ENCODE assay signal across 15 cellular contexts in the genomic region with DNA sequence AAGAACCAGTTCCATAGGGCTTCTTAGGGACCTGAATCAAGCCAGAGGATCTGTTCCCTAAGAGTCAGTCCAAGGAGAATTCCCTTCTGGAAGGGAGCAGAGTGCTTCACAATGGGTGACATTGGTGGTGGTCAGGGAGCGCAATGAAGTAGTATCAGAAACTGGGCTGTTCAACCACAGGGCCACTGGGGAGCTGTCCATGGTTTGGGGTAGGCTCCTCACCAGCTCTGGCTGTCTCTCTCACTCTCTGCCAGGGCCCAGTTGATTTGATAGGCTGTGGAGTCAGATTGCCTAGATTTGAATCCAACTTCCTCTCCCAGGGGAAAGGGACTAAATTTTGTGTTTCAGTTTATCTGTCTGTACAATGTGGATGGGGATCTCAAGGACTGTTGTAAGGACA. TPM values are rescaled to one million over a fixed set of nuclear protein-coding genes. Genes with fewer than 3 reads are reported as not detected.
DNase-seq lines count a peak whose midpoint lies in the region; FAIRE-seq and TF ChIP-seq lines count a peak whose summit lies in the region.
"Had no signal": no experiment of that assay in that cellular context is flagged by ENCODE, and none has a peak within 500 bp of the region (broad histone marks: within the 10 kb centered on the region; RNA-seq: fewer than 3 reads in every experiment).

No MANE protein-coding gene starts in this region.

- no peak overlapping the region for H4K8ac ChIP-seq in mesendoderm (ENCODE audit: low read depth, low read length)

- H3K56ac ChIP-seq in mesendoderm (ENCODE audit: low read length), result no peak overlapping the region

- no peak for TF ChIP-seq POLR2A in NB4 (IDR thresholded peaks at IDR 0.05; ENCODE audit: extremely low read depth, insufficient read length)

- no peak overlapping the region for H3K27ac ChIP-seq in mesendoderm (ENCODE audit: low read depth, low read length)
- H3K27ac ChIP-seq: KMS-11, thoracic aorta had no signal

- no peak overlapping the region for H2BK120ac ChIP-seq in mesendoderm (ENCODE audit: low read depth, low read length)

- TF ChIP-seq CTCF in NB4 (IDR thresholded peaks at IDR 0.05; ENCODE audit: low read depth, low read length) (no peak), bronchial epithelial cell (IDR thresholded peaks at IDR 0.05; ENCODE audit: insufficient read depth, low read length, severe bottlenecking) (no peak)

- H3K4me1 ChIP-seq in mesendoderm (ENCODE audit: control insufficient read depth, low read depth, low read length), result peaks cover 5% of the 10 kb centered on the region

- FAIRE-seq in bronchial epithelial cell (lab: Jason Lieb, UNC), result peak; percentile 43
- FAIRE-seq: GM18507, kidney had no signal

- no peaks in the 10 kb centered on the region for H3K79me1 ChIP-seq in mesendoderm (ENCODE audit: low read length)

- H3K27me3 ChIP-seq in bronchial epithelial cell (ENCODE audit: control insufficient read depth, insufficient read depth, low read length) (no peaks in the 10 kb centered on the region), mesendoderm (ENCODE audit: insufficient read depth, low read length, poor library complexity) (no peaks in the 10 kb centered on the region)

- no peak overlapping the region for H3K23ac ChIP-seq in mesendoderm (ENCODE audit: low read length)

- H3K18ac ChIP-seq in mesendoderm (ENCODE audit: low read length), result no peak overlapping the region

- no peak overlapping the region for H2BK15ac ChIP-seq in mesendoderm (replicated peaks; ENCODE audit: low read depth)

- no peak overlapping the region for H3K9ac ChIP-seq in mesendoderm (ENCODE audit: low read length)
- H3K9ac ChIP-seq: KMS-11 had no signal

- H2AK5ac ChIP-seq in mesendoderm (ENCODE audit: low read length), result no peak overlapping the region

- H4K5ac ChIP-seq in mesendoderm (ENCODE audit: low read length), result no peak overlapping the region

- H3K36me3 ChIP-seq in bronchial epithelial cell (ENCODE audit: control insufficient read depth, insufficient read depth, low read length) (no peaks in the 10 kb centered on the region), mesendoderm (ENCODE audit: control insufficient read depth, insufficient read depth, low read length) (no peaks in the 10 kb centered on the region)
- H3K36me3 ChIP-seq: thoracic aorta had no signal

- DNase-seq in ELR (ENCODE audit: low read depth), result peak; percentile 16
- DNase-seq in NB4 (ENCODE audit: low read depth), result peak; percentile 48
- DNase-seq in bronchial epithelial cell (ENCODE audit: low read depth), result no peak
- DNase-seq in mesendoderm, result peak; percentile 58
- no peak for DNase-seq in NCI-H446 (lab: John Stamatoyannopoulos, UW)
- DNase-seq in T-helper 1 cell, result no peak
- DNase-seq in cerebellum (ENCODE audit: low spot score), result no peak
- no peak for DNase-seq in occipital lobe (lab: John Stamatoyannopoulos, UW)
- DNase-seq: activated CD8-positive, alpha-beta memory T cell treated with anti-CD3 and anti-CD28 coated beads, Interleukin-2, amount 50 U/mL, for 4 hours; kidney; NCI-H446 treated with DMSO at 0.1 percent for 48 hours; stimulated activated CD4-positive, alpha-beta T cell treated with anti-CD3 and anti-CD28 coated beads, Interleukin-4, amount 100 ng/mL, for 24 hours had no signal

- no peak overlapping the region for H3K4me2 ChIP-seq in mesendoderm (ENCODE audit: low read length)
- H3K4me2 ChIP-seq: KMS-11 had no signal

- no peaks in the 10 kb centered on the region for H3K79me2 ChIP-seq in mesendoderm (ENCODE audit: control insufficient read depth, insufficient read depth, low read length)

- WGBS in mesendoderm (ENCODE audit: extremely low coverage, insufficient coverage, low lambda C conversion rate), result no CpG with 5 or more reads among the region's 1 CpG

- no peak overlapping the region for H2BK5ac ChIP-seq in mesendoderm (ENCODE audit: low read length)

- H3K4me3 ChIP-seq in NB4 (ENCODE audit: low read depth, low read length), result no peak overlapping the region
- H3K4me3 ChIP-seq in bronchial epithelial cell (ENCODE audit: low read depth, low read length), result no peak overlapping the region
- no peak overlapping the region for H3K4me3 ChIP-seq in mesendoderm (ENCODE audit: low read length)
- H3K4me3 ChIP-seq: thoracic aorta had no signal

- no peak overlapping the region for H3K4ac ChIP-seq in mesendoderm (ENCODE audit: low read depth, low read length)

RNA-seq across cellular contexts. Expression of a gene that starts 36.7 kb away (rescaled TPM):
- total RNA-seq in bronchial epithelial cell, result 10.8 and 15.9 TPM in 2 replicates
- polyA plus RNA-seq in mesendoderm (2013, experiment 1 of 2), result 23.9 TPM
- polyA plus RNA-seq in mesendoderm (2013, experiment 2 of 2), result 23.3 TPM
- total RNA-seq in cerebellum, result 92.9 TPM
- 52.6 TPM for total RNA-seq in occipital lobe

Comparison
In these comparisons a context has a peak if more than half of its experiments do, and no peak if none do; other contexts are left out.
1. DNase-seq: peak in ELR (single experiment), NB4 (single experiment) and mesendoderm (single experiment); none in bronchial epithelial cell (single experiment), NCI-H446 (0 of 2), T-helper 1 cell (0 of 5), cerebellum (single experiment) and occipital lobe (single experiment).